In genomic region chr7:151686826-151687225, GRCh38 we compare ENCODE assay signal across 1 cellular context.
TF ChIP-seq lines count a peak whose summit lies in the region.

No MANE protein-coding gene starts in this region.

TF ChIP-seq in H1, 55 proteins besides CTCF, POLR2A, EP300 and RAD21 (continued from another document):
- no peak for TF ChIP-seq GABPA (IDR thresholded peaks at IDR 0.05; ENCODE audit: borderline replicate concordance, insufficient read depth, low read length)
